Comparison of ENCODE assay signal across 1 cellular context in the genomic region with DNA sequence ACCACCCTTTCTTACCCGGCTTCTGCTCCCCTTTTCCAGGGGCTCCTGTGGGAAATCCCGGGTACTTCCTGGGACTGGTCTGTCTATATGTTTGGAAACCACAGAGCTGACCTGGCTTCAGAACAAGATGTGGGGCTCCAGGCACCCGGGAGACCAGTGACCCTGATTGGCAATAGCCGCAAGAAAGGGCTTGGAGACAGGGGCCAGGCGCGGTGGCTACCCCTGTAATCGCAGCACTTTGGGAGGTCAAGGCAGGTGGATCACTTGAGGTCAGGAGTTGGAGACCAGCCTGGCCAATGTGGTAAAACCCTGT.
TF ChIP-seq lines count a peak whose summit lies in the region.

No MANE protein-coding gene starts in this region.

TF ChIP-seq in GM12878, 131 proteins besides CTCF, POLR2A, EP300 and RAD21:
- TF ChIP-seq CHD1 (IDR thresholded peaks at IDR 0.05; ENCODE audit: low read depth, low read length) (0 out of 2 replicates have a peak, but pooled peaks have one; percentile 17), SMAD1 (IDR thresholded peaks at IDR 0.05; ENCODE audit: low read depth, partially characterized antibody) (peak; percentile 50)
- TF ChIP-seq, protein P1, sequence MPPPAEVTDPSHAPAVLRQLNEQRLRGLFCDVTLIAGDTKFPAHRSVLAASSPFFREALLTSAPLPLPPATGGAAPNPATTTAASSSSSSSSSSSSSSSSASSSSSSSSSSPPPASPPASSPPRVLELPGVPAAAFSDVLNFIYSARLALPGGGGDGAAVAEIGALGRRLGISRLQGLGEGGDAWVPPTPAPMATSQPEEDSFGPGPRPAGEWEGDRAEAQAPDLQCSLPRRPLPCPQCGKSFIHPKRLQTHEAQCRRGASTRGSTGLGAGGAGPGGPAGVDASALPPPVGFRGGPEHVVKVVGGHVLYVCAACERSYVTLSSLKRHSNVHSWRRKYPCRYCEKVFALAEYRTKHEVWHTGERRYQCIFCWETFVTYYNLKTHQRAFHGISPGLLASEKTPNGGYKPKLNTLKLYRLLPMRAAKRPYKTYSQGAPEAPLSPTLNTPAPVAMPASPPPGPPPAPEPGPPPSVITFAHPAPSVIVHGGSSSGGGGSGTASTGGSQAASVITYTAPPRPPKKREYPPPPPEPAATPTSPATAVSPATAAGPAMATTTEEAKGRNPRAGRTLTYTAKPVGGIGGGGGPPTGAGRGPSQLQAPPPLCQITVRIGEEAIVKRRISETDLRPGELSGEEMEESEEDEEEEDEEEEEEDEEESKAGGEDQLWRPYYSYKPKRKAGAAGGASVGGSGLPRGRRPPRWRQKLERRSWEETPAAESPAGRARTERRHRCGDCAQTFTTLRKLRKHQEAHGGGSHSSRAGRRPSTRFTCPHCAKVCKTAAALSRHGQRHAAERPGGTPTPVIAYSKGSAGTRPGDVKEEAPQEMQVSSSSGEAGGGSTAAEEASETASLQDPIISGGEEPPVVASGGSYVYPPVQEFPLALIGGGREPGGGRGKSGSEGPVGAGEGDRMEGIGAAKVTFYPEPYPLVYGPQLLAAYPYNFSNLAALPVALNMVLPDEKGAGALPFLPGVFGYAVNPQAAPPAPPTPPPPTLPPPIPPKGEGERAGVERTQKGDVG (CRISPR knock-in tag; IDR thresholded peaks at IDR 0.05), result no peak
